ENCODE assay signal across 9 cellular contexts in genomic region chr1:239719642-239720258, GRCh38.
DNase-seq lines count a peak whose midpoint lies in the region; ATAC-seq and TF ChIP-seq lines count a peak whose summit lies in the region.
"Had no signal": no experiment of that assay in that cellular context is flagged by ENCODE, and none has a peak within 500 bp of the region (broad histone marks: within the 10 kb centered on the region; RNA-seq: fewer than 3 reads in every experiment).

No MANE protein-coding gene starts in this region.

- H3K27ac ChIP-seq in smooth muscle cell (ENCODE audit: low read depth), result no peak overlapping the region

- H3K4me3 ChIP-seq in retinal pigment epithelial cell (ENCODE audit: low read length), result peak overlapping the region; percentile 5
- H3K4me3 ChIP-seq in smooth muscle cell, result no peak overlapping the region

- H3K4me2 ChIP-seq in smooth muscle cell, result no peak overlapping the region

- no peaks in the 10 kb centered on the region for H3F3A ChIP-seq in smooth muscle cell (ENCODE audit: low read depth)

- no peaks in the 10 kb centered on the region for H3K27me3 ChIP-seq in smooth muscle cell (ENCODE audit: low read depth)

- H2AFZ ChIP-seq in smooth muscle cell (ENCODE audit: low read depth), result no peak overlapping the region

- no peaks in the 10 kb centered on the region for H3K36me3 ChIP-seq in smooth muscle cell (ENCODE audit: low read depth)

- DNase-seq in COLO829 (ENCODE audit: low spot score) (peak; percentile 74), SW480 (ENCODE audit: low spot score) (peak; percentile 94), retinal pigment epithelial cell (ENCODE audit: low read depth) (no peak), DMS 273 treated with DMSO at 0.1 percent for 48 hours (lab: John Stamatoyannopoulos, UW) (no peak), smooth muscle cell (lab: John Stamatoyannopoulos, UW; ENCODE audit: unreplicated experiment) (no peak)
- DNase-seq in activated T-helper 9 cell treated with anti-CD3 and anti-CD28 coated beads, Interleukin-2, amount 50 U/mL, for 16 hours (ENCODE audit: low read depth), result peak; percentile 10
- DNase-seq: NCI-H524 treated with DMSO at 0.1 percent for 48 hours had no signal

- 90% methylated on average over 11 of the region's 11 CpGs for WGBS in smooth muscle cell (ENCODE audit: low lambda C conversion rate)

- H3K9me3 ChIP-seq in smooth muscle cell (replicated peaks; ENCODE audit: low read depth), result no peaks in the 10 kb centered on the region

- no peaks in the 10 kb centered on the region for H3K79me2 ChIP-seq in smooth muscle cell (ENCODE audit: low read depth)

- no peak for ATAC-seq in GM21825 (IDR thresholded peaks at IDR 0.05; ENCODE audit: unreplicated experiment)
- ATAC-seq in HG03025 (IDR thresholded peaks at IDR 0.05; ENCODE audit: low FRiP score, unreplicated experiment), result no peak

- H3K4me1 ChIP-seq in smooth muscle cell (ENCODE audit: low read depth), result no peaks in the 10 kb centered on the region

- H3K9ac ChIP-seq in smooth muscle cell (ENCODE audit: low read depth), result no peak overlapping the region

- no peaks in the 10 kb centered on the region for H4K20me1 ChIP-seq in smooth muscle cell (ENCODE audit: low read depth)

- no peak for TF ChIP-seq CTCF in retinal pigment epithelial cell (conservative IDR thresholded peaks at IDR 0.05; ENCODE audit: low read depth, low read length)
- TF ChIP-seq CTCF in smooth muscle cell (IDR thresholded peaks at IDR 0.05; ENCODE audit: borderline replicate concordance, insufficient read depth, poor library complexity, severe bottlenecking), result no peak

Comparison
In these comparisons a context has a peak if more than half of its experiments do, and no peak if none do; other contexts are left out.
1. DNase-seq: peak in COLO829 (single experiment), SW480 (single experiment) and activated T-helper 9 cell treated with anti-CD3 and anti-CD28 coated beads, Interleukin-2, amount 50 U/mL, for 16 hours (single experiment); none in retinal pigment epithelial cell (single experiment), DMS 273 treated with DMSO at 0.1 percent for 48 hours (single experiment) and smooth muscle cell (single experiment).